1 cellular context compared by ENCODE assay signal in genomic region chr4:3689006-3689405, GRCh38.
TF ChIP-seq lines count a peak whose summit lies in the region.

No MANE protein-coding gene starts in this region.

TF ChIP-seq in SK-N-SH treated with all-trans-retinoic acid at 6 μM for 48 hours, 23 proteins besides CTCF, POLR2A, EP300 and RAD21 (continued from another document):
- TF ChIP-seq CSRNP3 (CRISPR knock-in tag; IDR thresholded peaks at IDR 0.05) (no peak), ZNF70 (CRISPR knock-in tag; IDR thresholded peaks at IDR 0.05) (no peak), TSHZ2 (CRISPR knock-in tag; IDR thresholded peaks at IDR 0.05) (no peak), TOX (CRISPR knock-in tag; IDR thresholded peaks at IDR 0.05; ENCODE audit: borderline replicate concordance) (no peak), ZC3H10 (CRISPR knock-in tag; IDR thresholded peaks at IDR 0.05) (no peak), ZNF8 (CRISPR knock-in tag; IDR thresholded peaks at IDR 0.05) (no peak), SNAI2 (CRISPR knock-in tag; IDR thresholded peaks at IDR 0.05) (no peak), ESRRG (CRISPR knock-in tag; IDR thresholded peaks at IDR 0.05) (no peak), ARNTL (CRISPR knock-in tag; IDR thresholded peaks at IDR 0.05; ENCODE audit: borderline replicate concordance, low read depth) (no peak), TCF4 (CRISPR knock-in tag; IDR thresholded peaks at IDR 0.05; ENCODE audit: borderline replicate concordance) (no peak), BACH2 (CRISPR knock-in tag; IDR thresholded peaks at IDR 0.05; ENCODE audit: borderline replicate concordance) (no peak), ISL1 (CRISPR knock-in tag; IDR thresholded peaks at IDR 0.05) (no peak), ZFP3 (CRISPR knock-in tag; IDR thresholded peaks at IDR 0.05) (no peak), CREB5 (CRISPR knock-in tag; IDR thresholded peaks at IDR 0.05; ENCODE audit: low read depth) (no peak)
TF ChIP-seq in SK-N-SH treated with all-trans-retinoic acid at 6 μM for 48 hours: peak in this region for 0.
